In genomic region chr7:70883750-70884445, GRCh38 we compare ENCODE assay signal across 17 cellular contexts.
DNase-seq lines count a peak whose midpoint lies in the region; ATAC-seq, FAIRE-seq and TF ChIP-seq lines count a peak whose summit lies in the region.
"Had no signal": no experiment of that assay in that cellular context is flagged by ENCODE, and none has a peak within 500 bp of the region (broad histone marks: within the 10 kb centered on the region; RNA-seq: fewer than 3 reads in every experiment).

No MANE protein-coding gene starts in this region.

- H4K20me1 ChIP-seq in K562 (replicated peaks; ENCODE audit: control insufficient read depth, insufficient read depth, low read length) (no peaks in the 10 kb centered on the region), neural progenitor cell (ENCODE audit: low read depth) (no peaks in the 10 kb centered on the region)
- H4K20me1 ChIP-seq: BLaER1 treated with 17β-estradiol and CSF1 and Interleukin-3, amounts not matched to agents 10 nM and 100 nM had no signal

- H3K4me3 Mint-ChIP-seq in neural progenitor cell = no peak overlapping the region
- H3K4me3 Mint-ChIP-seq: CD4-positive, CD25-positive, alpha-beta regulatory T cell; HFFc6; IgD-negative memory B cell had no signal

- peaks cover 20% of the 10 kb centered on the region for H3F3A ChIP-seq in neural progenitor cell (ENCODE audit: low read depth)

- H3K4me1 ChIP-seq in HUES48 (ENCODE audit: control insufficient read depth, insufficient read depth, low read length) (peaks cover 29% of the 10 kb centered on the region), K562 (replicated peaks in 1 of 2; ENCODE audit: control insufficient read depth in 2 of 2, insufficient read depth in 2 of 2, low read length in 2 of 2) (no peaks in the 10 kb centered on the region), iPS DF 6.9 (ENCODE audit: control insufficient read depth, insufficient read depth, low read length) (peaks cover 3% of the 10 kb centered on the region; the same call in 1 of the 2 replicates), neural progenitor cell (peaks cover 8% of the 10 kb centered on the region), pancreas (no peaks in the 10 kb centered on the region), upper lobe of right lung (no peaks in the 10 kb centered on the region)
- H3K4me1 ChIP-seq: BLaER1 treated with 17β-estradiol and CSF1 and Interleukin-3, amounts not matched to agents 10 nM and 100 nM had no signal

- no peak for TF ChIP-seq CTCF in K562 (IDR thresholded peaks at IDR 0.05 in 2 of 3, conservative IDR thresholded peaks at IDR 0.05 in 1 of 3; ENCODE audit: insufficient read depth in 2 of 3, low read depth in 1 of 3, low read length in 3 of 3)
- TF ChIP-seq CTCF in neural progenitor cell (IDR thresholded peaks at IDR 0.05) = no peak
- TF ChIP-seq CTCF in pancreas (IDR thresholded peaks at IDR 0.05) = no peak
- TF ChIP-seq CTCF in upper lobe of right lung (IDR thresholded peaks at IDR 0.05) = no peak

- 3% methylated on average over 5 of the region's 5 CpGs for WGBS in K562 (ENCODE audit: insufficient coverage, low coverage, missing lambda C conversion rate)
- no CpG with 5 or more reads among the region's 5 CpGs for WGBS in iPS DF 6.9 (ENCODE audit: insufficient coverage, insufficient read length)
- 57 to 58% methylated on average over 5 of the region's 5 CpGs for WGBS in pancreas, 2 donors

- ATAC-seq in K562 = no peak
- ATAC-seq in pancreas = no peak
- ATAC-seq in upper lobe of right lung = no peak

- TF ChIP-seq POLR2A in K562 (conservative IDR thresholded peaks at IDR 0.05) = no peak

- H3K9me1 ChIP-seq in K562 (ENCODE audit: control insufficient read depth, insufficient read depth, low read length) = no peaks in the 10 kb centered on the region

- no peaks in the 10 kb centered on the region for H3K36me3 ChIP-seq in HUES48 (ENCODE audit: control insufficient read depth, insufficient read depth, low read length)
- H3K36me3 ChIP-seq in K562 (ENCODE audit: control insufficient read depth, insufficient read depth, low read length) = no peaks in the 10 kb centered on the region
- H3K36me3 ChIP-seq in iPS DF 6.9 (ENCODE audit: control insufficient read depth, insufficient read depth, low read length) = no peaks in the 10 kb centered on the region
- no peaks in the 10 kb centered on the region for H3K36me3 ChIP-seq in neural progenitor cell
- no peaks in the 10 kb centered on the region for H3K36me3 ChIP-seq in pancreas
- H3K36me3 ChIP-seq in upper lobe of right lung = no peaks in the 10 kb centered on the region
- H3K36me3 ChIP-seq: BLaER1 treated with 17β-estradiol and CSF1 and Interleukin-3, amounts not matched to agents 10 nM and 100 nM had no signal

- H3K9ac ChIP-seq in HUES48 (ENCODE audit: low read depth, low read length) = peak overlapping the region; percentile 37
- H3K9ac ChIP-seq in K562 (ENCODE audit: insufficient read depth in 1 of 2, low read depth in 2 of 2, low read length in 2 of 2) = no peak overlapping the region
- no peak overlapping the region for H3K9ac ChIP-seq in neural progenitor cell
- H3K9ac ChIP-seq: BLaER1 treated with 17β-estradiol and CSF1 and Interleukin-3, amounts not matched to agents 10 nM and 100 nM; GM23248 had no signal

- no peaks in the 10 kb centered on the region for H3K36me3 Mint-ChIP-seq in neural progenitor cell
- H3K36me3 Mint-ChIP-seq: CD4-positive, CD25-positive, alpha-beta regulatory T cell had no signal

- POLR2A ChIA-PET in K562 (lab: Yijun Ruan, JAX) = no interaction called here

- H3K27ac ChIP-seq in HUES48 (ENCODE audit: low read depth, low read length) (peak overlapping the region; percentile 85), K562 (ENCODE audit: extremely low read depth, low read depth, low read length) (no peak overlapping the region), iPS DF 6.9 (ENCODE audit: low read length) (peak overlapping the region; percentile 92), neural progenitor cell (no peak overlapping the region), pancreas (no peak overlapping the region), upper lobe of right lung (no peak overlapping the region)
- H3K27ac ChIP-seq: BLaER1 treated with 17β-estradiol and CSF1 and Interleukin-3, amounts not matched to agents 10 nM and 100 nM; GM23248 had no signal

- peaks cover 3% of the 10 kb centered on the region for H3K27me3 Mint-ChIP-seq in neural progenitor cell (ENCODE audit: insufficient read depth, low read depth)
- H3K27me3 Mint-ChIP-seq: CD4-positive, CD25-positive, alpha-beta regulatory T cell had no signal

- H3K79me2 ChIP-seq in K562 (ENCODE audit: control insufficient read depth, insufficient read depth, low read length) (no peaks in the 10 kb centered on the region), neural progenitor cell (ENCODE audit: low read depth) (no peaks in the 10 kb centered on the region)

- no peaks in the 10 kb centered on the region for H3K27me3 ChIP-seq in HUES48 (ENCODE audit: control insufficient read depth, insufficient read depth, low read length)
- H3K27me3 ChIP-seq in K562 (ENCODE audit: control insufficient read depth in 2 of 2, insufficient read depth in 2 of 2, low read length in 2 of 2) = no peaks in the 10 kb centered on the region
- no peaks in the 10 kb centered on the region for H3K27me3 ChIP-seq in iPS DF 6.9 (ENCODE audit: control insufficient read depth, insufficient read depth, low read length)
- H3K27me3 ChIP-seq in neural progenitor cell = no peaks in the 10 kb centered on the region
- no peaks in the 10 kb centered on the region for H3K27me3 ChIP-seq in pancreas
- no peaks in the 10 kb centered on the region for H3K27me3 ChIP-seq in upper lobe of right lung
- H3K27me3 ChIP-seq: BLaER1 treated with 17β-estradiol and CSF1 and Interleukin-3, amounts not matched to agents 10 nM and 100 nM had no signal

- no peak for TF ChIP-seq RAD21 in K562 (CRISPR knock-in tag; conservative IDR thresholded peaks at IDR 0.05 in 1 of 2, IDR thresholded peaks at IDR 0.05 in 1 of 2)

- H3K9me3 Mint-ChIP-seq in neural progenitor cell = peaks cover 5% of the 10 kb centered on the region

- no peak overlapping the region for H2AFZ ChIP-seq in K562 (ENCODE audit: low read depth, low read length)
- peak overlapping the region; percentile 65 for H2AFZ ChIP-seq in neural progenitor cell (replicated peaks)
- H2AFZ ChIP-seq: GM23248 had no signal

- in situ Hi-C loops in K562 (cut with MboI) = no loop called here

- no TSS peak for BruUV-seq in K562 (replicated peaks; lab: Mats Ljungman, UMichigan)

- FAIRE-seq in K562 (lab: Jason Lieb, UNC) = no peak
- no peak for FAIRE-seq in pancreas (lab: Jason Lieb, UNC)

- intact Hi-C loops in K562 (cut with micrococcal nuclease) = no loop called here
- intact Hi-C loops in pancreas (cut with DNase I) = no loop called here
- intact Hi-C loops in upper lobe of right lung (cut with DNase I) = no loop called here

- CTCF ChIA-PET in K562 (lab: Yijun Ruan, JAX; ENCODE audit: low intra/inter-chr PET ratio) = no interaction called here

- DNase-seq in K562 (ENCODE audit: extremely low read depth in 1 of 4, low spot score in 3 of 4) (no peak), iPS DF 6.9 (ENCODE audit: low read depth, low spot score) (no peak), neural progenitor cell (ENCODE audit: low spot score) (no peak), pancreas (no peak), NCI-H128 (lab: John Stamatoyannopoulos, UW; ENCODE audit: unreplicated experiment) (no peak), upper lobe of right lung (no peak), NCI-H1105 (lab: John Stamatoyannopoulos, UW) (no peak)
- DNase-seq: ACHN; CD4-positive, CD25-positive, alpha-beta regulatory T cell; DMS53; GF-D8; GM23248; HCEC 1CT; HFFc6 had no signal

- H3K4me1 Mint-ChIP-seq in neural progenitor cell = peaks cover 6% of the 10 kb centered on the region
- H3K4me1 Mint-ChIP-seq: CD4-positive, CD25-positive, alpha-beta regulatory T cell; IgD-negative memory B cell had no signal

- H3K9me3 ChIP-seq in HUES48 (ENCODE audit: control insufficient read depth, insufficient read depth, low read length) (peaks cover 5% of the 10 kb centered on the region; the same call in 1 of the 2 replicates), K562 (replicated peaks; ENCODE audit: control insufficient read depth, insufficient read depth, low read depth, low read length) (no peaks in the 10 kb centered on the region), iPS DF 6.9 (ENCODE audit: control insufficient read depth, insufficient read depth, low read length) (no peaks in the 10 kb centered on the region), neural progenitor cell (ENCODE audit: low read depth) (no peaks in the 10 kb centered on the region), pancreas (no peaks in the 10 kb centered on the region), upper lobe of right lung (no peaks in the 10 kb centered on the region)

- peak overlapping the region; percentile 17 for H3K27ac Mint-ChIP-seq in neural progenitor cell
- H3K27ac Mint-ChIP-seq: CD4-positive, CD25-positive, alpha-beta regulatory T cell; HFFc6; IgD-negative memory B cell had no signal

- 0 out of 2 replicates have a peak overlapping the region, but pooled peaks have one; percentile 26 for H3K4me3 ChIP-seq in HUES48 (ENCODE audit: low read depth, low read length)
- no peak overlapping the region for H3K4me3 ChIP-seq in K562
- H3K4me3 ChIP-seq in iPS DF 6.9 (ENCODE audit: low read length) = no peak overlapping the region
- no peak overlapping the region for H3K4me3 ChIP-seq in neural progenitor cell
- no peak overlapping the region for H3K4me3 ChIP-seq in pancreas
- H3K4me3 ChIP-seq in upper lobe of right lung = no peak overlapping the region
- H3K4me3 ChIP-seq: BLaER1 treated with 17β-estradiol and CSF1 and Interleukin-3, amounts not matched to agents 10 nM and 100 nM; GM23248 had no signal

- TF ChIP-seq EP300 in K562 (IDR thresholded peaks at IDR 0.05; ENCODE audit: low read length) = no peak

- H3K4me2 ChIP-seq in K562 (ENCODE audit: insufficient read depth, low read length) (no peak overlapping the region), neural progenitor cell (peak overlapping the region; percentile 1)
- H3K4me2 ChIP-seq: BLaER1 treated with 17β-estradiol and CSF1 and Interleukin-3, amounts not matched to agents 10 nM and 100 nM had no signal

TF ChIP-seq in K562, 482 proteins besides CTCF, POLR2A, EP300 and RAD21 (continues in another document):
- TF ChIP-seq ZNF384 (IDR thresholded peaks at IDR 0.05; ENCODE audit: low read depth, low read length) (no peak), ZKSCAN1 (IDR thresholded peaks at IDR 0.05; ENCODE audit: low read depth, low read length) (no peak), GATA2 (CRISPR knock-in tag; IDR thresholded peaks at IDR 0.05) (no peak), FOXJ2 (tag; IDR thresholded peaks at IDR 0.05) (no peak), ZNF146 (CRISPR knock-in tag; IDR thresholded peaks at IDR 0.05; ENCODE audit: unreplicated experiment) (peak; percentile 33)

Comparison
In these comparisons a context has a peak if more than half of its experiments do, and no peak if none do; other contexts are left out.
1. H3K27ac ChIP-seq: peak in HUES48 (single experiment) and iPS DF 6.9 (single experiment); none in K562 (single experiment), neural progenitor cell (single experiment), pancreas (0 of 4) and upper lobe of right lung (single experiment).